ENCODE assay signal across 18 cellular contexts in the genomic region with DNA sequence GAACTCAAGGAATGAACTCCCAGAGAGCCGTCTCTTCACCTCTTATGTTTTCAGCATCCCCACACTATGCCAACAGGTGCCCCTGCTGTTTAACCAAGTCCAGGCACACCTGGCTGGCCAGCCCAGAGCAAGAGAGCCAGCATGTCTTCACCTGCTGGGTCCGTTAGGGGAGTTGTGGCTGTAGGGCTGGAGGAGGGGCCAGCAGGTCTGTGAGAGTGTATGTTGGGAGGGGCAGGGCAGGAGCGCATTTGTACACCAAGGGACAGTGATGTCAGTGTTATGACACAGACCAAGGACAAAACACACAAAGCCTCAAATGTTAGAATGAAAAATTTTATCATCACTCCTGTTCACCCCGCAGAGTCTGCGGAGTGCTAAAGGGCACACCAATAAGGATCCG. TPM values are rescaled to one million over a fixed set of nuclear protein-coding genes. Genes with fewer than 3 reads are reported as not detected.
DNase-seq lines count a peak whose midpoint lies in the region; ATAC-seq and TF ChIP-seq lines count a peak whose summit lies in the region.
"Had no signal": no experiment of that assay in that cellular context is flagged by ENCODE, and none has a peak within 500 bp of the region (broad histone marks: within the 10 kb centered on the region; RNA-seq: fewer than 3 reads in every experiment).

No MANE protein-coding gene starts in this region.

- no peak for TF ChIP-seq CTCF in upper lobe of right lung (IDR thresholded peaks at IDR 0.05)

- ATAC-seq in stimulated activated naive CD8-positive, alpha-beta T cell treated with anti-CD3 and anti-CD28 coated beads, Interleukin-15, Interleukin-2, amounts not matched to agents 100 U/mL and 50 U/mL, for 24 hours, result no peak
- ATAC-seq in activated T-helper 17 cell treated with anti-CD3 and anti-CD28 coated beads, Interleukin-2, amount 50 U/mL, for 72 hours (replicated peaks), result no peak
- ATAC-seq in naive thymus-derived CD4-positive, alpha-beta T cell, result no peak
- no peak for ATAC-seq in upper lobe of right lung
- ATAC-seq: esophagus mucosa, left cardiac atrium, sciatic nerve, SK-N-SH treated with all-trans-retinoic acid at 6 μM for 48 hours had no signal

- no peaks in the 10 kb centered on the region for H3K27me3 Mint-ChIP-seq in stimulated activated naive CD8-positive, alpha-beta T cell treated with anti-CD3 and anti-CD28 coated beads, Interleukin-15, Interleukin-2, amounts not matched to agents 100 ng/mL and 50 ng/mL, for 24 hours
- H3K27me3 Mint-ChIP-seq in activated T-helper 17 cell treated with anti-CD3 and anti-CD28 coated beads, Interleukin-2, amount 50 U/mL, for 72 hours, result no peaks in the 10 kb centered on the region
- H3K27me3 Mint-ChIP-seq in naive thymus-derived CD4-positive, alpha-beta T cell, result no peaks in the 10 kb centered on the region

- H3K4me3 ChIP-seq in naive thymus-derived CD4-positive, alpha-beta T cell (ENCODE audit: low read length), result no peak overlapping the region
- H3K4me3 ChIP-seq in upper lobe of right lung, result no peak overlapping the region
- H3K4me3 ChIP-seq: GM23248 had no signal

- intact Hi-C loops in naive thymus-derived CD4-positive, alpha-beta T cell (cut with micrococcal nuclease), result loop anchor here in 1 of 2 donors (10.0 kb wide), 1 partner anchor 1736 kb away; a partner anchor contains a TSS
- intact Hi-C loops in upper lobe of right lung (cut with DNase I), result no loop called here
- intact Hi-C loops in cardiac septum (cut with DNase I), result loop anchor here (10.0 kb wide), 1 partner anchor 294 kb away; no protein-coding TSS in a partner anchor

- H3K27me3 ChIP-seq in naive thymus-derived CD4-positive, alpha-beta T cell (ENCODE audit: control insufficient read depth in 2 of 2, insufficient read depth in 2 of 2, low read length in 2 of 2), result no peaks in the 10 kb centered on the region
- H3K27me3 ChIP-seq in upper lobe of right lung, result no peaks in the 10 kb centered on the region

- H3K36me3 ChIP-seq in naive thymus-derived CD4-positive, alpha-beta T cell (ENCODE audit: control insufficient read depth in 2 of 3, insufficient read depth in 3 of 3, low read length in 3 of 3), result peaks cover 9 to 75% (median 13%) of the 10 kb centered on the region in 3 experiments
- peaks cover 63% of the 10 kb centered on the region for H3K36me3 ChIP-seq in upper lobe of right lung

- H3K4me1 Mint-ChIP-seq in stimulated activated naive CD8-positive, alpha-beta T cell treated with anti-CD3 and anti-CD28 coated beads, Interleukin-15, Interleukin-2, amounts not matched to agents 100 ng/mL and 50 ng/mL, for 24 hours (ENCODE audit: low read depth), result peaks cover 76% of the 10 kb centered on the region
- H3K4me1 Mint-ChIP-seq in activated T-helper 17 cell treated with anti-CD3 and anti-CD28 coated beads, Interleukin-2, amount 50 U/mL, for 72 hours, result peaks cover 17% of the 10 kb centered on the region
- peaks cover 55 to 90% (median 87%) of the 10 kb centered on the region in 7 donors for H3K4me1 Mint-ChIP-seq in naive thymus-derived CD4-positive, alpha-beta T cell

- H3K4me1 ChIP-seq in naive thymus-derived CD4-positive, alpha-beta T cell (ENCODE audit: control insufficient read depth in 2 of 2, insufficient read depth in 2 of 2, low read length in 2 of 2), result peaks cover 26 to 54% of the 10 kb centered on the region in 2 donors
- peaks cover 46% of the 10 kb centered on the region for H3K4me1 ChIP-seq in upper lobe of right lung

- CTCF ChIA-PET in naive thymus-derived CD4-positive, alpha-beta T cell (lab: Charles Lee), result no interaction called here

- DNase-seq in stimulated activated naive CD8-positive, alpha-beta T cell treated with anti-CD3 and anti-CD28 coated beads, Interleukin-15, Interleukin-2, amounts not matched to agents 100 U/mL and 50 U/mL, for 24 hours, result no peak
- no peak for DNase-seq in naive thymus-derived CD4-positive, alpha-beta T cell
- DNase-seq in hepatic stellate cell (ENCODE audit: low spot score) (no peak), NCI-H2081 (lab: John Stamatoyannopoulos, UW) (no peak), upper lobe of right lung (no peak), cardiac septum (ENCODE audit: low spot score) (no peak)
- DNase-seq: activated CD8-positive, alpha-beta memory T cell treated with anti-CD3 and anti-CD28 coated beads, Interleukin-2, amount 50 U/mL, for 48 hours; amygdala; DMS79; GM23248; left cardiac atrium; MV-4-11; NCI-H226 had no signal

- H3K27ac ChIP-seq in naive thymus-derived CD4-positive, alpha-beta T cell (ENCODE audit: low read depth, low read length), result peak overlapping the region; percentile 15
- no peak overlapping the region for H3K27ac ChIP-seq in upper lobe of right lung
- H3K27ac ChIP-seq: GM23248 had no signal

- H3K27ac Mint-ChIP-seq in stimulated activated naive CD8-positive, alpha-beta T cell treated with anti-CD3 and anti-CD28 coated beads, Interleukin-15, Interleukin-2, amounts not matched to agents 100 ng/mL and 50 ng/mL, for 24 hours, result peak overlapping the region; percentile 70
- H3K27ac Mint-ChIP-seq in activated T-helper 17 cell treated with anti-CD3 and anti-CD28 coated beads, Interleukin-2, amount 50 U/mL, for 72 hours, result peak overlapping the region; percentile 92
- H3K27ac Mint-ChIP-seq in naive thymus-derived CD4-positive, alpha-beta T cell, result peak overlapping the region in 7 of 9 donors; percentile 26 to 90 (median 76)

- POLR2A ChIA-PET in naive thymus-derived CD4-positive, alpha-beta T cell (lab: Charles Lee), result interaction anchor here (0.7 to 5.6 kb wide), 4 partner anchors 13 to 275 kb away, joined by 3 to 109 read pairs (median 4); a partner anchor contains a TSS

- peak overlapping the region; percentile 51 for H3K4me3 Mint-ChIP-seq in stimulated activated naive CD8-positive, alpha-beta T cell treated with anti-CD3 and anti-CD28 coated beads, Interleukin-15, Interleukin-2, amounts not matched to agents 100 ng/mL and 50 ng/mL, for 24 hours
- peak overlapping the region; percentile 92 for H3K4me3 Mint-ChIP-seq in activated T-helper 17 cell treated with anti-CD3 and anti-CD28 coated beads, Interleukin-2, amount 50 U/mL, for 72 hours
- H3K4me3 Mint-ChIP-seq in naive thymus-derived CD4-positive, alpha-beta T cell, result peak overlapping the region in 4 of 10 donors; percentile 34 to 87 (median 78)

- no peaks in the 10 kb centered on the region for H3K9me3 ChIP-seq in naive thymus-derived CD4-positive, alpha-beta T cell (ENCODE audit: control insufficient read depth in 2 of 3, low read length in 3 of 3)
- no peaks in the 10 kb centered on the region for H3K9me3 ChIP-seq in upper lobe of right lung

- peaks cover 71% of the 10 kb centered on the region for H3K36me3 Mint-ChIP-seq in stimulated activated naive CD8-positive, alpha-beta T cell treated with anti-CD3 and anti-CD28 coated beads, Interleukin-15, Interleukin-2, amounts not matched to agents 100 ng/mL and 50 ng/mL, for 24 hours (ENCODE audit: low read depth)
- peaks cover 93% of the 10 kb centered on the region for H3K36me3 Mint-ChIP-seq in activated T-helper 17 cell treated with anti-CD3 and anti-CD28 coated beads, Interleukin-2, amount 50 U/mL, for 72 hours (ENCODE audit: low read depth)
- H3K36me3 Mint-ChIP-seq in naive thymus-derived CD4-positive, alpha-beta T cell, result peaks cover 0 to 37% (median 9%) of the 10 kb centered on the region in 5 donors

- H3K9me3 Mint-ChIP-seq in stimulated activated naive CD8-positive, alpha-beta T cell treated with anti-CD3 and anti-CD28 coated beads, Interleukin-15, Interleukin-2, amounts not matched to agents 100 ng/mL and 50 ng/mL, for 24 hours, result no peaks in the 10 kb centered on the region
- no peaks in the 10 kb centered on the region for H3K9me3 Mint-ChIP-seq in activated T-helper 17 cell treated with anti-CD3 and anti-CD28 coated beads, Interleukin-2, amount 50 U/mL, for 72 hours
- peaks cover 0 to 4% (median 0%) of the 10 kb centered on the region in 11 donors for H3K9me3 Mint-ChIP-seq in naive thymus-derived CD4-positive, alpha-beta T cell

RNA-seq across cellular contexts. Expression of a gene that starts 5.8 kb away (rescaled TPM):
- total RNA-seq in activated T-helper 17 cell treated with anti-CD3 and anti-CD28 coated beads, Interleukin-2, amount 50 U/mL, for 72 hours, result 10 to 100 TPM; 16.9 to 28.3 TPM
- total RNA-seq in naive thymus-derived CD4-positive, alpha-beta T cell, result 10 to 100 TPM; 35.9 to 61.3 (median 55.2) TPM
- polyA plus RNA-seq in naive thymus-derived CD4-positive, alpha-beta T cell, result 10 to 100 TPM; 15.1 to 26.0 TPM
- total RNA-seq in upper lobe of right lung, result 24.3 TPM
- 11.9 TPM for total RNA-seq in cardiac septum

RNA-seq across cellular contexts. Expression of a gene that starts 48.1 kb away (rescaled TPM):
- total RNA-seq in activated T-helper 17 cell treated with anti-CD3 and anti-CD28 coated beads, Interleukin-2, amount 50 U/mL, for 72 hours, result 10 to 100 TPM; 11.0 to 24.1 TPM
- total RNA-seq in naive thymus-derived CD4-positive, alpha-beta T cell, result 100 to 1,000 TPM in 4 of 5 experiments, 10 to 100 TPM in 1; 72.8 to 638 (median 594) TPM
- polyA plus RNA-seq in naive thymus-derived CD4-positive, alpha-beta T cell, result 100 to 1,000 TPM; 606 to 941 TPM
- total RNA-seq in upper lobe of right lung, result 56.4 TPM
- 10.5 TPM for total RNA-seq in cardiac septum

RNA-seq across cellular contexts. Expression of a gene that starts 59.0 kb away (rescaled TPM):
- 10 to 100 TPM; 97.4 to 99.4 TPM for total RNA-seq in activated T-helper 17 cell treated with anti-CD3 and anti-CD28 coated beads, Interleukin-2, amount 50 U/mL, for 72 hours
- 100 to 1,000 TPM in 2 of 5 experiments, 10 to 100 TPM in 3; 53.3 to 109 (median 84.4) TPM for total RNA-seq in naive thymus-derived CD4-positive, alpha-beta T cell
- 10 to 100 TPM; 81.1 to 88.3 TPM for polyA plus RNA-seq in naive thymus-derived CD4-positive, alpha-beta T cell
- 35.5 TPM for total RNA-seq in upper lobe of right lung
- total RNA-seq in cardiac septum, result 48.3 TPM
